25 cellular contexts compared by ENCODE assay signal in genomic region chr3:87488725-87489124, GRCh38.
DNase-seq lines count a peak whose midpoint lies in the region; ATAC-seq, FAIRE-seq and TF ChIP-seq lines count a peak whose summit lies in the region.
"Had no signal": no experiment of that assay in that cellular context is flagged by ENCODE, and none has a peak within 500 bp of the region (broad histone marks: within the 10 kb centered on the region; RNA-seq: fewer than 3 reads in every experiment).

No MANE protein-coding gene starts in this region.

- CTCF ChIA-PET in activated CD4-positive, alpha-beta memory T cell treated with anti-CD3 and anti-CD28 coated beads for 36 hours (lab: Charles Lee): no interaction called here

- H3K27ac ChIP-seq in astrocyte (ENCODE audit: low read depth, low read length): no peak overlapping the region
- H3K27ac ChIP-seq: HL-60, SJCRH30 had no signal

- H3K36me3 Mint-ChIP-seq in astrocyte (ENCODE audit: low read depth, unreplicated experiment): no peaks in the 10 kb centered on the region
- no peaks in the 10 kb centered on the region for H3K36me3 Mint-ChIP-seq in stimulated activated memory B cell treated with anti-CD40 and anti-IgM and Interleukin-4, amounts not matched to agents 10 μg/mL and 1 μg/mL and 100 μg/mL, for 72 hours
- H3K36me3 Mint-ChIP-seq in activated CD4-positive, alpha-beta memory T cell treated with anti-CD3 and anti-CD28 coated beads for 36 hours: no peaks in the 10 kb centered on the region

- no peak overlapping the region for H3K27ac Mint-ChIP-seq in astrocyte (ENCODE audit: unreplicated experiment)
- H3K27ac Mint-ChIP-seq in stimulated activated memory B cell treated with anti-CD40 and anti-IgM and Interleukin-4, amounts not matched to agents 10 μg/mL and 1 μg/mL and 100 μg/mL, for 72 hours: no peak overlapping the region
- no peak overlapping the region for H3K27ac Mint-ChIP-seq in activated CD4-positive, alpha-beta memory T cell treated with anti-CD3 and anti-CD28 coated beads for 36 hours
- H3K27ac Mint-ChIP-seq: B cell, H9, HFFc6 had no signal

- H3K4me1 Mint-ChIP-seq in astrocyte (ENCODE audit: low read depth, unreplicated experiment): no peaks in the 10 kb centered on the region
- no peaks in the 10 kb centered on the region for H3K4me1 Mint-ChIP-seq in stimulated activated memory B cell treated with anti-CD40 and anti-IgM and Interleukin-4, amounts not matched to agents 10 μg/mL and 1 μg/mL and 100 μg/mL, for 72 hours
- no peaks in the 10 kb centered on the region for H3K4me1 Mint-ChIP-seq in activated CD4-positive, alpha-beta memory T cell treated with anti-CD3 and anti-CD28 coated beads for 36 hours (ENCODE audit: low read depth)
- H3K4me1 Mint-ChIP-seq: B cell, H9 had no signal

- no peak overlapping the region for H3K4me3 ChIP-seq in astrocyte (ENCODE audit: insufficient read depth, low read depth, low read length)
- H3K4me3 ChIP-seq in foreskin fibroblast (ENCODE audit: low read depth in 1 of 2, low read length in 2 of 2): no peak overlapping the region
- H3K4me3 ChIP-seq: SJCRH30 had no signal

- ATAC-seq in stimulated activated memory B cell treated with anti-CD40 and anti-IgM and Interleukin-4, amounts not matched to agents 10 μg/mL and 1 μg/mL and 100 μg/mL, for 72 hours: no peak
- ATAC-seq: HepG2 had no signal

- POLR2A ChIA-PET in activated CD4-positive, alpha-beta memory T cell treated with anti-CD3 and anti-CD28 coated beads for 36 hours (lab: Charles Lee): no interaction called here

- DNase-seq in EL (peak; percentile 21), astrocyte (ENCODE audit: low read depth) (peak; percentile 10), foreskin fibroblast (peak; percentile 59 to 85), NCI-H226 (no peak)
- no peak for DNase-seq in activated naive CD4-positive, alpha-beta T cell treated with Interleukin-2 at 50 U/mL for 16 hours
- no peak for DNase-seq in activated CD4-positive, alpha-beta memory T cell treated with anti-CD3 and anti-CD28 coated beads for 36 hours
- DNase-seq: ACHN, DMS53, H9, HFFc6, KG1, NCI-H1092 treated with DMSO at 0.1 percent for 48 hours, NCI-H146, NCI-H2029 treated with DMSO at 0.1 percent for 48 hours, NCI-H2171 treated with DMSO at 0.1 percent for 48 hours, NCI-H446, NCI-H526, SJCRH30 had no signal

- no peaks in the 10 kb centered on the region for H3K9me3 Mint-ChIP-seq in astrocyte (ENCODE audit: unreplicated experiment)
- no peaks in the 10 kb centered on the region for H3K9me3 Mint-ChIP-seq in stimulated activated memory B cell treated with anti-CD40 and anti-IgM and Interleukin-4, amounts not matched to agents 10 μg/mL and 1 μg/mL and 100 μg/mL, for 72 hours
- H3K9me3 Mint-ChIP-seq in activated CD4-positive, alpha-beta memory T cell treated with anti-CD3 and anti-CD28 coated beads for 36 hours: peaks cover 4% of the 10 kb centered on the region
- H3K9me3 Mint-ChIP-seq: H9, HFFc6 had no signal

- intact Hi-C loops in activated CD4-positive, alpha-beta memory T cell treated with anti-CD3 and anti-CD28 coated beads for 36 hours (cut with micrococcal nuclease): no loop called here

- H3K4me2 ChIP-seq in astrocyte (ENCODE audit: low read length): no peak overlapping the region

- no peaks in the 10 kb centered on the region for H3K27me3 ChIP-seq in astrocyte (ENCODE audit: insufficient read depth, low read length)
- H3K27me3 ChIP-seq: SJCRH30 had no signal

- no peaks in the 10 kb centered on the region for H3K27me3 Mint-ChIP-seq in astrocyte (ENCODE audit: low read depth, unreplicated experiment)
- H3K27me3 Mint-ChIP-seq in stimulated activated memory B cell treated with anti-CD40 and anti-IgM and Interleukin-4, amounts not matched to agents 10 μg/mL and 1 μg/mL and 100 μg/mL, for 72 hours: no peaks in the 10 kb centered on the region
- H3K27me3 Mint-ChIP-seq in activated CD4-positive, alpha-beta memory T cell treated with anti-CD3 and anti-CD28 coated beads for 36 hours: no peaks in the 10 kb centered on the region
- H3K27me3 Mint-ChIP-seq: B cell had no signal

- H3K79me2 ChIP-seq in astrocyte (ENCODE audit: insufficient read depth, low read length): no peaks in the 10 kb centered on the region

- H3K4me3 Mint-ChIP-seq in astrocyte (ENCODE audit: unreplicated experiment): no peak overlapping the region
- H3K4me3 Mint-ChIP-seq in stimulated activated memory B cell treated with anti-CD40 and anti-IgM and Interleukin-4, amounts not matched to agents 10 μg/mL and 1 μg/mL and 100 μg/mL, for 72 hours: no peak overlapping the region
- H3K4me3 Mint-ChIP-seq in activated CD4-positive, alpha-beta memory T cell treated with anti-CD3 and anti-CD28 coated beads for 36 hours: no peak overlapping the region
- H3K4me3 Mint-ChIP-seq: B cell, H9, HFFc6 had no signal

- no peak for FAIRE-seq in astrocyte (lab: Jason Lieb, UNC)
- FAIRE-seq: D721Med, GM12891, HepG2, RCC 7860 had no signal

- TF ChIP-seq CTCF in astrocyte (IDR thresholded peaks at IDR 0.05; ENCODE audit: insufficient read depth, low read depth, low read length) (no peak), foreskin fibroblast (IDR thresholded peaks at IDR 0.05; ENCODE audit: low read depth, low read length) (no peak)

- H2AFZ ChIP-seq in astrocyte (ENCODE audit: low read depth, low read length): no peak overlapping the region

- no peaks in the 10 kb centered on the region for H4K20me1 ChIP-seq in astrocyte (ENCODE audit: insufficient read depth, low read length)

- no peaks in the 10 kb centered on the region for H3K9me3 ChIP-seq in astrocyte (ENCODE audit: insufficient read depth, low read depth, low read length)
- H3K9me3 ChIP-seq: SJCRH30 had no signal

- no peaks in the 10 kb centered on the region for H3K4me1 ChIP-seq in astrocyte (ENCODE audit: insufficient read depth, low read length)
- H3K4me1 ChIP-seq: SJCRH30 had no signal

- H3K9ac ChIP-seq in astrocyte (ENCODE audit: low read length): no peak overlapping the region

- H3K36me3 ChIP-seq in astrocyte (ENCODE audit: insufficient read depth, low read length): no peaks in the 10 kb centered on the region
- H3K36me3 ChIP-seq: SJCRH30 had no signal

Comparison
In these comparisons a context has a peak if more than half of its experiments do, and no peak if none do; other contexts are left out.
1. DNase-seq: peak in EL (single experiment), astrocyte (single experiment) and foreskin fibroblast (2 of 2); none in activated naive CD4-positive, alpha-beta T cell treated with Interleukin-2 at 50 U/mL for 16 hours (single experiment), activated CD4-positive, alpha-beta memory T cell treated with anti-CD3 and anti-CD28 coated beads for 36 hours (single experiment) and NCI-H226 (single experiment).